ENCODE assay signal across 10 cellular contexts in genomic region chr7:135558881-135559280, GRCh38. TPM values are rescaled to one million over a fixed set of nuclear protein-coding genes. Genes with fewer than 3 reads are reported as not detected.
DNase-seq lines count a peak whose midpoint lies in the region; ATAC-seq and TF ChIP-seq lines count a peak whose summit lies in the region.
"Had no signal": no experiment of that assay in that cellular context is flagged by ENCODE, and none has a peak within 500 bp of the region (broad histone marks: within the 10 kb centered on the region; RNA-seq: fewer than 3 reads in every experiment).

No MANE protein-coding gene starts in this region.

- peaks cover 17% of the 10 kb centered on the region for H3K36me3 Mint-ChIP-seq in CD8-positive, alpha-beta T cell
- no peaks in the 10 kb centered on the region for H3K36me3 Mint-ChIP-seq in natural killer cell treated with Interleukin-12 subunit alpha and Interleukin-12 subunit beta and Interleukin-15 and Interleukin-18, amount 100 ng/mL, for 72 hours
- H3K36me3 Mint-ChIP-seq in activated T-helper 17 cell treated with anti-CD3 and anti-CD28 coated beads, Interleukin-2, amount 50 U/mL, for 72 hours (ENCODE audit: low read depth), result peaks cover 19% of the 10 kb centered on the region

- H3K9me3 ChIP-seq in CD8-positive, alpha-beta T cell (ENCODE audit: low read length), result no peaks in the 10 kb centered on the region
- H3K9me3 ChIP-seq in PC-3 (ENCODE audit: low read length) (no peaks in the 10 kb centered on the region), psoas muscle (no peaks in the 10 kb centered on the region)

- H3K4me1 Mint-ChIP-seq in CD8-positive, alpha-beta T cell (ENCODE audit: low read depth), result peaks cover 19% of the 10 kb centered on the region
- peaks cover 13 to 18% of the 10 kb centered on the region in 2 donors for H3K4me1 Mint-ChIP-seq in natural killer cell treated with Interleukin-12 subunit alpha and Interleukin-12 subunit beta and Interleukin-15 and Interleukin-18, amount 100 ng/mL, for 72 hours (ENCODE audit: low read depth in 2 of 2)
- H3K4me1 Mint-ChIP-seq in activated T-helper 17 cell treated with anti-CD3 and anti-CD28 coated beads, Interleukin-2, amount 50 U/mL, for 72 hours, result peaks cover 18% of the 10 kb centered on the region

- no peaks in the 10 kb centered on the region for H3K9me2 ChIP-seq in PC-3 (replicated peaks; ENCODE audit: low read length)

- CTCF ChIA-PET in CD8-positive, alpha-beta T cell (lab: Charles Lee), result interaction anchor here (1.5 to 1.7 kb wide), 3 partner anchors 11 to 276 kb away, joined by 3 to 6 read pairs (median 5); no protein-coding TSS in a partner anchor
- CTCF ChIA-PET in PC-3 (lab: Charles Lee), result no interaction called here

- H3K27me3 ChIP-seq in CD8-positive, alpha-beta T cell (ENCODE audit: insufficient read depth, low read length), result no peaks in the 10 kb centered on the region
- no peaks in the 10 kb centered on the region for H3K27me3 ChIP-seq in PC-3 (ENCODE audit: low read length)
- no peaks in the 10 kb centered on the region for H3K27me3 ChIP-seq in psoas muscle (ENCODE audit: insufficient read depth in 3 of 3, low read length in 2 of 3)

- intact Hi-C loops in CD8-positive, alpha-beta T cell (cut with DNase I, micrococcal nuclease), result loop anchor here (1.0 to 5.0 kb wide), 9 partner anchors 103 to 1432 kb away; partner anchors contain the start of genes AGBL3 (in 1 of the 2), AKR1B1 (in 1 of the 2), BPGM (in 1 of the 2) and LRGUK (in 1 of the 2)
- intact Hi-C loops in PC-3 (cut with micrococcal nuclease), result loop anchor here (1.0 to 5.0 kb wide), 2 partner anchors 147 to 278 kb away; no protein-coding TSS in a partner anchor
- intact Hi-C loops in psoas muscle (cut with DNase I), result loop anchor here (2.0 to 10.0 kb wide), 6 partner anchors 46 to 278 kb away; partner anchors contain the start of gene CNOT4 (in 1 of the 2)

- WGBS in psoas muscle, 3 donors, result 53 to 63% (median 54%) methylated on average over 5 of the region's 5 CpGs

- H3K9me3 Mint-ChIP-seq in CD8-positive, alpha-beta T cell, result no peaks in the 10 kb centered on the region
- no peaks in the 10 kb centered on the region for H3K9me3 Mint-ChIP-seq in natural killer cell treated with Interleukin-12 subunit alpha and Interleukin-12 subunit beta and Interleukin-15 and Interleukin-18, amount 100 ng/mL, for 72 hours
- H3K9me3 Mint-ChIP-seq in activated T-helper 17 cell treated with anti-CD3 and anti-CD28 coated beads, Interleukin-2, amount 50 U/mL, for 72 hours, result no peaks in the 10 kb centered on the region
- H3K9me3 Mint-ChIP-seq: naive thymus-derived CD8-positive, alpha-beta T cell had no signal

- peak overlapping the region; percentile 85 for H3K4me3 ChIP-seq in CD8-positive, alpha-beta T cell (ENCODE audit: low read depth, low read length)
- peak overlapping the region; percentile 93 for H3K4me3 ChIP-seq in PC-3 (ENCODE audit: low read length)
- peak overlapping the region; percentile 100 for H3K4me3 ChIP-seq in fibroblast of mammary gland (ENCODE audit: control insufficient read depth, low read depth, low read length)
- H3K4me3 ChIP-seq in psoas muscle, result peak overlapping the region; percentile 94

- no peak for ATAC-seq in CD8-positive, alpha-beta T cell
- ATAC-seq in PC-3 (no peak), psoas muscle (no peak), HG02610 (IDR thresholded peaks at IDR 0.05; ENCODE audit: unreplicated experiment) (no peak), HG03159 (IDR thresholded peaks at IDR 0.05; ENCODE audit: unreplicated experiment) (no peak)
- no peak for ATAC-seq in natural killer cell treated with Interleukin-12 subunit alpha and Interleukin-12 subunit beta and Interleukin-15 and Interleukin-18, amount 100 ng/mL, for 72 hours
- ATAC-seq in activated T-helper 17 cell treated with anti-CD3 and anti-CD28 coated beads, Interleukin-2, amount 50 U/mL, for 72 hours (replicated peaks), result no peak

- H3K27ac ChIP-seq in CD8-positive, alpha-beta T cell (ENCODE audit: low read depth, low read length), result peak overlapping the region; percentile 90
- no peak overlapping the region for H3K27ac ChIP-seq in PC-3 (ENCODE audit: low read length)
- H3K27ac ChIP-seq in psoas muscle, result peak overlapping the region; percentile 98

- peak overlapping the region; percentile 99 for H3K9ac ChIP-seq in PC-3 (ENCODE audit: low read length)

- H3K4me3 Mint-ChIP-seq in CD8-positive, alpha-beta T cell, result no peak overlapping the region
- no peak overlapping the region for H3K4me3 Mint-ChIP-seq in natural killer cell treated with Interleukin-12 subunit alpha and Interleukin-12 subunit beta and Interleukin-15 and Interleukin-18, amount 100 ng/mL, for 72 hours
- H3K4me3 Mint-ChIP-seq in activated T-helper 17 cell treated with anti-CD3 and anti-CD28 coated beads, Interleukin-2, amount 50 U/mL, for 72 hours, result no peak overlapping the region

- peaks cover 8% of the 10 kb centered on the region; the same call in 1 of the 2 replicates for H4K20me1 ChIP-seq in PC-3 (ENCODE audit: low read length)

- peak overlapping the region; percentile 91 for H3K4me2 ChIP-seq in PC-3 (ENCODE audit: low read length)

- TF ChIP-seq CTCF in CD8-positive, alpha-beta T cell (IDR thresholded peaks at IDR 0.05), result no peak
- TF ChIP-seq CTCF in PC-3 (conservative IDR thresholded peaks at IDR 0.05; ENCODE audit: low read depth, low read length) (no peak), fibroblast of mammary gland (conservative IDR thresholded peaks at IDR 0.05; ENCODE audit: control insufficient read depth, insufficient read depth, low read depth, low read length) (no peak), psoas muscle (IDR thresholded peaks at IDR 0.05) (no peak)

- POLR2A ChIA-PET in CD8-positive, alpha-beta T cell (lab: Charles Lee), result interaction anchor here (1.0 to 1.4 kb wide), 2 partner anchors 11 to 15 kb away, joined by 3 to 4 read pairs; no protein-coding TSS in a partner anchor
- POLR2A ChIA-PET in PC-3 (lab: Charles Lee; ENCODE audit: unreplicated experiment), result no interaction called here

- H3K79me2 ChIP-seq in PC-3 (ENCODE audit: low read length), result peaks cover 62% of the 10 kb centered on the region

- DNase-seq in CD8-positive, alpha-beta T cell, result no peak
- DNase-seq in PC-3 (no peak), fibroblast of mammary gland (ENCODE audit: low read depth) (no peak), psoas muscle (no peak)
- no peak for DNase-seq in natural killer cell treated with Interleukin-12 subunit alpha and Interleukin-12 subunit beta and Interleukin-15 and Interleukin-18, amount 100 ng/mL, for 72 hours (ENCODE audit: low spot score)

- H3K27me3 Mint-ChIP-seq in CD8-positive, alpha-beta T cell (ENCODE audit: low read depth), result no peaks in the 10 kb centered on the region
- peaks cover 5 to 10% of the 10 kb centered on the region in 2 donors for H3K27me3 Mint-ChIP-seq in natural killer cell treated with Interleukin-12 subunit alpha and Interleukin-12 subunit beta and Interleukin-15 and Interleukin-18, amount 100 ng/mL, for 72 hours
- H3K27me3 Mint-ChIP-seq in activated T-helper 17 cell treated with anti-CD3 and anti-CD28 coated beads, Interleukin-2, amount 50 U/mL, for 72 hours, result peaks cover 6% of the 10 kb centered on the region
- H3K27me3 Mint-ChIP-seq: naive thymus-derived CD8-positive, alpha-beta T cell had no signal

- H3F3A ChIP-seq in PC-3 (ENCODE audit: low read length, unreplicated experiment), result no peaks in the 10 kb centered on the region

- H3K27ac Mint-ChIP-seq in CD8-positive, alpha-beta T cell, result no peak overlapping the region
- no peak overlapping the region for H3K27ac Mint-ChIP-seq in natural killer cell treated with Interleukin-12 subunit alpha and Interleukin-12 subunit beta and Interleukin-15 and Interleukin-18, amount 100 ng/mL, for 72 hours
- H3K27ac Mint-ChIP-seq in activated T-helper 17 cell treated with anti-CD3 and anti-CD28 coated beads, Interleukin-2, amount 50 U/mL, for 72 hours, result no peak overlapping the region
- H3K27ac Mint-ChIP-seq: activated CD8-positive, alpha-beta T cell treated with anti-CD3 and anti-CD28 coated beads, Interleukin-2, amount 10 ng/mL, durations not matched to agents 7 days and 5 days had no signal

- BruUV-seq in PC-3 (replicated peaks; lab: Mats Ljungman, UMichigan), result no TSS peak

- no peak overlapping the region for H2AFZ ChIP-seq in PC-3 (ENCODE audit: low read length)

- H3K4me1 ChIP-seq in CD8-positive, alpha-beta T cell (ENCODE audit: insufficient read depth, low read length), result peaks cover 16% of the 10 kb centered on the region
- H3K4me1 ChIP-seq in PC-3 (ENCODE audit: insufficient read depth, low read length), result peaks cover 6% of the 10 kb centered on the region
- peaks cover 8% of the 10 kb centered on the region for H3K4me1 ChIP-seq in psoas muscle

- H3K36me3 ChIP-seq in CD8-positive, alpha-beta T cell (ENCODE audit: insufficient read depth, low read length), result no peaks in the 10 kb centered on the region
- H3K36me3 ChIP-seq in PC-3 (ENCODE audit: low read depth, low read length) (no peaks in the 10 kb centered on the region), psoas muscle (ENCODE audit: insufficient read depth in 1 of 2, low read depth in 1 of 2) (no peaks in the 10 kb centered on the region)

RNA-seq across cellular contexts. Expression of gene NUP205, which starts 1.2 kb away (rescaled TPM):
- total RNA-seq in CD8-positive, alpha-beta T cell, result 10 to 100 TPM; 44.1 to 50.4 TPM
- total RNA-seq in PC-3 (2014; rRNA removed), result 79.9 and 86.7 TPM in 2 replicates
- 10 to 100 TPM; 15.7 to 20.8 (median 18.8) TPM for total RNA-seq in psoas muscle
- 10 to 100 TPM; 16.5 to 22.7 (median 22.0) TPM for polyA plus RNA-seq in psoas muscle
- 100 to 1,000 TPM in 1 of 2 donors, 10 to 100 TPM in 1; 83.5 to 122 TPM for total RNA-seq in natural killer cell treated with Interleukin-12 subunit alpha and Interleukin-12 subunit beta and Interleukin-15 and Interleukin-18, amount 100 ng/mL, for 72 hours
- 100 to 1,000 TPM in 1 of 2 donors, 10 to 100 TPM in 1; 80.9 to 116 TPM for total RNA-seq in activated T-helper 17 cell treated with anti-CD3 and anti-CD28 coated beads, Interleukin-2, amount 50 U/mL, for 72 hours

RNA-seq across cellular contexts. Expression of gene CNOT4, which starts 49.0 kb away (rescaled TPM):
- 10 to 100 TPM; 24.8 to 25.9 TPM for total RNA-seq in CD8-positive, alpha-beta T cell
- total RNA-seq in PC-3 (2014; rRNA removed), result 8.4 and 9.7 TPM in 2 replicates
- 10 to 100 TPM; 27.6 to 43.7 (median 33.5) TPM for total RNA-seq in psoas muscle
- 10 to 100 TPM in 2 of 3 donors, 1 to 10 TPM in 1; 8.3 to 21.6 (median 10.3) TPM for polyA plus RNA-seq in psoas muscle
- 10 to 100 TPM; 25.6 to 32.9 TPM for total RNA-seq in natural killer cell treated with Interleukin-12 subunit alpha and Interleukin-12 subunit beta and Interleukin-15 and Interleukin-18, amount 100 ng/mL, for 72 hours
- 10 to 100 TPM; 20.1 to 28.1 TPM for total RNA-seq in activated T-helper 17 cell treated with anti-CD3 and anti-CD28 coated beads, Interleukin-2, amount 50 U/mL, for 72 hours
